15 cellular contexts compared by ENCODE assay signal in the genomic region with DNA sequence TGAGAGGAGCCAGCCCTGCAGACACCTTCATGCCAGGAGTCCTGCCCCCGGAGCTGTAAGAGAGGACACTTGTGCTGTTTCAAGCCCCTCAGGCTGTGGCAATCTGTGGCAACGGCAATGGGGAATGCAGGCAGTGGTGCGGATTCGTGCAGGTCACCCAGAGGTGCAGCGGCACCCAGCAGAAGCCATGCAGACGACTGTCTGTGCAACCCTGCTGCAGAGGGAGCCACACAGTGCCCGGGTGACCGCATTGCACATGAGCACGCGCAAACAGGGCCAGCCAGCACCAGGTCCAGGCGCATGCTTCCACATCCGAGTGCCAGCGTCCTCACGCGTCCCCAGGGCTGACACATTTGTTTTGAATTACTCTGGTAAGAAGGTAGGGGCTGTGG.
"Had no signal": no experiment of that assay in that cellular context is flagged by ENCODE, and none has a peak within 500 bp of the region (broad histone marks: within the 10 kb centered on the region; RNA-seq: fewer than 3 reads in every experiment).

No MANE protein-coding gene starts in this region.

- H3K9me3 ChIP-seq: adrenal gland, gastrocnemius medialis, testis, upper lobe of right lung had no signal

- H3K27ac ChIP-seq: adrenal gland, gastrocnemius medialis, testis, upper lobe of right lung had no signal

- H3K4me1 ChIP-seq: adrenal gland, testis, upper lobe of right lung had no signal

- ATAC-seq: gastrocnemius medialis; natural killer cell; stimulated activated naive CD8-positive, alpha-beta T cell treated with anti-CD3 and anti-CD28 coated beads, Interleukin-15, amount 100 ng/mL, for 72 hours; upper lobe of right lung had no signal

- H3K4me3 ChIP-seq: adrenal gland, gastrocnemius medialis, testis, upper lobe of right lung had no signal

- H3K27me3 ChIP-seq: adrenal gland, gastrocnemius medialis, testis had no signal

- H3K36me3 ChIP-seq: adrenal gland, gastrocnemius medialis, upper lobe of right lung had no signal

- DNase-seq: activated B cell treated with CpG ODN at 0.5 μM for 24 hours; activated CD4-positive, alpha-beta T cell treated with anti-CD3 and anti-CD28 coated beads, Interleukin-2, amount 10 ng/mL, durations not matched to agents 24 days and 14 days; activated CD8-positive, alpha-beta memory T cell treated with anti-CD3 and anti-CD28 coated beads for 24 hours; activated naive CD4-positive, alpha-beta T cell treated with anti-CD3 and anti-CD28 coated beads for 36 hours; adrenal gland; central memory CD4-positive, alpha-beta T cell; effector memory CD4-positive, alpha-beta T cell; gastrocnemius medialis; hippocampal formation; kidney glomerular epithelial cell; natural killer cell; stimulated activated CD4-positive, alpha-beta T cell treated with anti-CD3 and anti-CD28 coated beads, Interleukin-4, amount 100 ng/mL, for 4 hours; stimulated activated naive CD8-positive, alpha-beta T cell treated with anti-CD3 and anti-CD28 coated beads, Interleukin-15, amount 100 ng/mL, for 72 hours; testis had no signal
